17 cellular contexts compared by ENCODE assay signal in genomic region chr6:4474810-4475209, GRCh38.
DNase-seq lines count a peak whose midpoint lies in the region; ATAC-seq and TF ChIP-seq lines count a peak whose summit lies in the region.
"Had no signal": no experiment of that assay in that cellular context is flagged by ENCODE, and none has a peak within 500 bp of the region (broad histone marks: within the 10 kb centered on the region; RNA-seq: fewer than 3 reads in every experiment).

No MANE protein-coding gene starts in this region.

- peak; percentile 80 for ATAC-seq in GM18868 (IDR thresholded peaks at IDR 0.05; ENCODE audit: unreplicated experiment)
- ATAC-seq in GM18498 (IDR thresholded peaks at IDR 0.05; ENCODE audit: unreplicated experiment), result no peak
- ATAC-seq: CD8-positive, alpha-beta T cell; GM23338 had no signal

- no peak overlapping the region for H3K27ac Mint-ChIP-seq in MCF 10A (ENCODE audit: low read depth, unreplicated experiment)
- H3K27ac Mint-ChIP-seq: B cell; CD8-positive, alpha-beta T cell; GM23338; H9 had no signal

- H3K4me3 ChIP-seq in breast epithelium (no peak overlapping the region), epithelial cell of esophagus (ENCODE audit: low read length) (no peak overlapping the region)
- H3K4me3 ChIP-seq: GM23338 had no signal

- H3K36me3 ChIP-seq in breast epithelium, result no peaks in the 10 kb centered on the region

- H3K36me3 Mint-ChIP-seq in MCF 10A (ENCODE audit: insufficient read depth, unreplicated experiment), result no peaks in the 10 kb centered on the region
- H3K36me3 Mint-ChIP-seq: CD8-positive, alpha-beta T cell had no signal

- H3K27me3 ChIP-seq in breast epithelium, result no peaks in the 10 kb centered on the region

- no TSS peak for BruUV-seq in MCF 10A (replicated peaks; lab: Mats Ljungman, UMichigan)

- no peaks in the 10 kb centered on the region for H3K4me1 Mint-ChIP-seq in MCF 10A (ENCODE audit: insufficient read depth, unreplicated experiment)
- H3K4me1 Mint-ChIP-seq: B cell had no signal

- TF ChIP-seq CTCF in MCF 10A (IDR thresholded peaks at IDR 0.05; ENCODE audit: unreplicated experiment) (no peak), breast epithelium (IDR thresholded peaks at IDR 0.05) (no peak), epithelial cell of esophagus (IDR thresholded peaks at IDR 0.05; ENCODE audit: insufficient read depth, low read depth, low read length, missing control alignments) (no peak)

- H3K9me3 Mint-ChIP-seq in MCF 10A (ENCODE audit: unreplicated experiment), result peaks cover 23% of the 10 kb centered on the region

- peak; percentile 4 for DNase-seq in MCF 10A (ENCODE audit: unreplicated experiment)
- no peak for DNase-seq in breast epithelium (ENCODE audit: low spot score in 2 of 2)
- DNase-seq in epithelial cell of esophagus (ENCODE audit: low read depth), result peak; percentile 54
- no peak for DNase-seq in NCI-H1105 treated with DMSO at 0.1 percent for 48 hours (lab: John Stamatoyannopoulos, UW)
- DNase-seq in stimulated activated CD4-positive, alpha-beta T cell treated with anti-CD3 and anti-CD28 coated beads, Interleukin-1b, Interleukin-23, amount 100 ng/mL, for 48 hours, result no peak
- DNase-seq: C1 segment of cervical spinal cord; CD8-positive, alpha-beta T cell; COR-L47; DMS153; DMS79 treated with DMSO at 0.1 percent for 48 hours; EL; H9; IMR-90 had no signal

- CTCF ChIA-PET in MCF 10A (lab: Yijun Ruan, JAX), result no interaction called here

- intact Hi-C loops in MCF 10A (cut with micrococcal nuclease) (no loop called here), breast epithelium (cut with DNase I; ENCODE audit: low total_unique reads) (no loop called here)

- POLR2A ChIA-PET in MCF 10A (lab: Yijun Ruan, JAX), result no interaction called here

- H3K4me1 ChIP-seq in breast epithelium, result no peaks in the 10 kb centered on the region

- no peaks in the 10 kb centered on the region for H3K27me3 Mint-ChIP-seq in MCF 10A (ENCODE audit: insufficient read depth, unreplicated experiment)

- H3K9me3 ChIP-seq in breast epithelium, result peaks cover 11 to 15% of the 10 kb centered on the region in 2 donors

- no peak overlapping the region for H3K4me3 Mint-ChIP-seq in MCF 10A (ENCODE audit: unreplicated experiment)
- H3K4me3 Mint-ChIP-seq: B cell; CD8-positive, alpha-beta T cell; GM23338; H9 had no signal

- H3K27ac ChIP-seq in breast epithelium, result no peak overlapping the region

- no peak for TF ChIP-seq POLR2A in breast epithelium (IDR thresholded peaks at IDR 0.05)

Comparison
In these comparisons a context has a peak if more than half of its experiments do, and no peak if none do; other contexts are left out.
1. DNase-seq: peak in MCF 10A (single experiment) and epithelial cell of esophagus (single experiment); none in breast epithelium (0 of 2), NCI-H1105 treated with DMSO at 0.1 percent for 48 hours (single experiment) and stimulated activated CD4-positive, alpha-beta T cell treated with anti-CD3 and anti-CD28 coated beads, Interleukin-1b, Interleukin-23, amount 100 ng/mL, for 48 hours (single experiment).